In genomic region chr9:129111143-129111761, GRCh38 we compare ENCODE assay signal across 1 cellular context.
TF ChIP-seq lines count a peak whose summit lies in the region.

Gene PTPA (plus strand): TSS chr9:129111415. CDS start chr9:129111601, 186 bp downstream.

TF ChIP-seq in HepG2, 621 proteins besides CTCF, POLR2A, EP300 and RAD21 (continued from another document and continues in another):
- TF ChIP-seq ZNF740 (CRISPR knock-in tag; IDR thresholded peaks at IDR 0.05) (0 out of 2 replicates have a peak, but pooled peaks have one; percentile 37), ZEB1 (IDR thresholded peaks at IDR 0.05; ENCODE audit: insufficient replicate concordance, low read depth) (peak; percentile 78), ZNF563 (CRISPR knock-in tag; IDR thresholded peaks at IDR 0.05) (peak; percentile 62), RAD51 (IDR thresholded peaks at IDR 0.05; ENCODE audit: borderline replicate concordance) (no peak), HNF1A (IDR thresholded peaks at IDR 0.05; ENCODE audit: low read depth) (no peak), HNF1A (CRISPR knock-in tag; IDR thresholded peaks at IDR 0.05; ENCODE audit: borderline replicate concordance) (no peak), SMAD1 (CRISPR knock-in tag; IDR thresholded peaks at IDR 0.05; ENCODE audit: borderline replicate concordance, low read depth) (0 out of 2 replicates have a peak, but pooled peaks have one; percentile 15), FOXA1 (IDR thresholded peaks at IDR 0.05) (no peak), FOXA1 (CRISPR knock-in tag; IDR thresholded peaks at IDR 0.05) (no peak), NFRKB (IDR thresholded peaks at IDR 0.05) (peak; percentile 37; the same call in 1 of the 2 replicates), ZNF850 (CRISPR knock-in tag; conservative IDR thresholded peaks at IDR 0.05) (no peak), AHDC1 (CRISPR knock-in tag; IDR thresholded peaks at IDR 0.05; ENCODE audit: borderline replicate concordance) (no peak), ZNF616 (CRISPR knock-in tag; IDR thresholded peaks at IDR 0.05; ENCODE audit: low read depth) (peak; percentile 52; the same call in 1 of the 2 replicates), ZNF577 (CRISPR knock-in tag; IDR thresholded peaks at IDR 0.05; ENCODE audit: borderline replicate concordance, low read depth) (no peak), ELF4 (CRISPR knock-in tag; IDR thresholded peaks at IDR 0.05; ENCODE audit: borderline replicate concordance) (peak; percentile 65; the same call in 1 of the 2 replicates), NFIB (CRISPR knock-in tag; IDR thresholded peaks at IDR 0.05; ENCODE audit: borderline replicate concordance) (no peak), ZNF256 (CRISPR knock-in tag; conservative IDR thresholded peaks at IDR 0.05) (no peak), ZSCAN21 (CRISPR knock-in tag; IDR thresholded peaks at IDR 0.05; ENCODE audit: borderline replicate concordance) (0 out of 2 replicates have a peak, but pooled peaks have one; percentile 3), ZMAT3 (CRISPR knock-in tag; conservative IDR thresholded peaks at IDR 0.05) (0 out of 2 replicates have a peak, but pooled peaks have one; percentile 34), ETV6 (CRISPR knock-in tag; conservative IDR thresholded peaks at IDR 0.05) (no peak; the same call in 1 of the 2 replicates), MAX (IDR thresholded peaks at IDR 0.05) (peak; percentile 16; the same call in 1 of the 2 replicates), UBTF (CRISPR knock-in tag; IDR thresholded peaks at IDR 0.05) (peak; percentile 78), PHF20 (CRISPR knock-in tag; IDR thresholded peaks at IDR 0.05) (peak; percentile 61; the same call in 1 of the 2 replicates), TEF (CRISPR knock-in tag; IDR thresholded peaks at IDR 0.05) (0 out of 2 replicates have a peak, but pooled peaks have one; percentile 32), ZNF879 (CRISPR knock-in tag; IDR thresholded peaks at IDR 0.05) (peak; percentile 45; the same call in 1 of the 2 replicates), SIN3A (IDR thresholded peaks at IDR 0.05; ENCODE audit: borderline replicate concordance, low read depth, low read length) (peak; percentile 73; the same call in 1 of the 2 replicates), JDP2 (CRISPR knock-in tag; IDR thresholded peaks at IDR 0.05; ENCODE audit: borderline replicate concordance) (no peak), KDM6A (CRISPR knock-in tag; IDR thresholded peaks at IDR 0.05; ENCODE audit: low read depth) (no peak), HNRNPL (IDR thresholded peaks at IDR 0.05; ENCODE audit: low read depth, low read length) (no peak), HDAC6 (IDR thresholded peaks at IDR 0.05; ENCODE audit: low read depth, low read length) (no peak), HES4 (CRISPR knock-in tag; IDR thresholded peaks at IDR 0.05; ENCODE audit: borderline replicate concordance) (peak; percentile 33; the same call in 1 of the 2 replicates), RBFOX2 (IDR thresholded peaks at IDR 0.05; ENCODE audit: low read depth, low read length) (peak; percentile 76), ZNF749 (CRISPR knock-in tag; IDR thresholded peaks at IDR 0.05; ENCODE audit: borderline replicate concordance) (peak; percentile 20; the same call in 1 of the 2 replicates), ZSCAN31 (CRISPR knock-in tag; IDR thresholded peaks at IDR 0.05; ENCODE audit: low read depth) (peak; percentile 62; the same call in 1 of the 2 replicates), ZKSCAN1 (IDR thresholded peaks at IDR 0.05; ENCODE audit: low read length) (no peak), THRA (CRISPR knock-in tag; IDR thresholded peaks at IDR 0.05; ENCODE audit: borderline replicate concordance) (peak; percentile 17; the same call in 1 of the 2 replicates), HINFP (CRISPR knock-in tag; IDR thresholded peaks at IDR 0.05; ENCODE audit: low read depth) (peak; percentile 99), ZFP36 (IDR thresholded peaks at IDR 0.05; ENCODE audit: borderline replicate concordance, low read depth, low read length, partially characterized antibody) (no peak), ZSCAN25 (CRISPR knock-in tag; IDR thresholded peaks at IDR 0.05) (no peak), SP5 (CRISPR knock-in tag; IDR thresholded peaks at IDR 0.05; ENCODE audit: borderline replicate concordance, low read depth) (no peak), MED8 (CRISPR knock-in tag; IDR thresholded peaks at IDR 0.05; ENCODE audit: insufficient replicate concordance) (peak; percentile 33), MEIS2 (CRISPR knock-in tag; IDR thresholded peaks at IDR 0.05) (no peak; the same call in 1 of the 2 replicates), FOXC1 (CRISPR knock-in tag; IDR thresholded peaks at IDR 0.05; ENCODE audit: borderline replicate concordance) (no peak; the same call in 1 of the 2 replicates), KLF11 (CRISPR knock-in tag; IDR thresholded peaks at IDR 0.05) (0 out of 2 replicates have a peak, but pooled peaks have one; percentile 42), ESRRA (CRISPR knock-in tag; IDR thresholded peaks at IDR 0.05; ENCODE audit: low read depth) (0 out of 2 replicates have a peak, but pooled peaks have one; percentile 12), ZFP91 (CRISPR knock-in tag; IDR thresholded peaks at IDR 0.05; ENCODE audit: borderline replicate concordance) (peak; percentile 67)
